1 cellular context compared by ENCODE assay signal in genomic region chr14:49585803-49586672, GRCh38.
A peak's percentile ranks its signal among the peaks of the same experiment; 100 is the strongest.
TF ChIP-seq lines count a peak whose summit lies in the region.

Gene RPS29, minus strand, starts transcription at chr14:49586380. Its CDS starts 34 bp downstream, at chr14:49586346.

TF ChIP-seq in HepG2, 621 proteins besides CTCF, POLR2A, EP300 and RAD21 (continued from another document and continues in another):
- TF ChIP-seq HBP1 (CRISPR knock-in tag; IDR thresholded peaks at IDR 0.05; ENCODE audit: low read depth) (no peak), GATAD1 (CRISPR knock-in tag; IDR thresholded peaks at IDR 0.05) (peak; percentile 82), GTF3A (CRISPR knock-in tag; conservative IDR thresholded peaks at IDR 0.05) (no peak), MED1 (CRISPR knock-in tag; IDR thresholded peaks at IDR 0.05) (peak; percentile 82), HOXA3 (CRISPR knock-in tag; IDR thresholded peaks at IDR 0.05) (peak; percentile 93), RNF2 (conservative IDR thresholded peaks at IDR 0.05; ENCODE audit: low read depth) (no peak; the same call in 1 of the 2 replicates), ISX (CRISPR knock-in tag; conservative IDR thresholded peaks at IDR 0.05) (no peak), NFKB2 (CRISPR knock-in tag; IDR thresholded peaks at IDR 0.05; ENCODE audit: borderline replicate concordance) (peak; percentile 88; the same call in 1 of the 2 replicates), ZNF660 (CRISPR knock-in tag; IDR thresholded peaks at IDR 0.05; ENCODE audit: borderline replicate concordance, low read depth) (no peak), ZFP91 (CRISPR knock-in tag; IDR thresholded peaks at IDR 0.05; ENCODE audit: borderline replicate concordance) (peak; percentile 79; the same call in 1 of the 2 replicates), ZNF772 (CRISPR knock-in tag; IDR thresholded peaks at IDR 0.05) (peak; percentile 83; the same call in 1 of the 2 replicates), NFRKB (IDR thresholded peaks at IDR 0.05) (no peak), PPARG (CRISPR knock-in tag; conservative IDR thresholded peaks at IDR 0.05) (no peak), AGO2 (optimal IDR thresholded peaks at IDR 0.05; ENCODE audit: low read depth, low read length) (no peak), PHF20 (CRISPR knock-in tag; IDR thresholded peaks at IDR 0.05) (peak; percentile 45), ZNF256 (CRISPR knock-in tag; conservative IDR thresholded peaks at IDR 0.05) (no peak), ZNF350 (CRISPR knock-in tag; IDR thresholded peaks at IDR 0.05; ENCODE audit: borderline replicate concordance, low read depth) (peak; percentile 76; the same call in 1 of the 2 replicates), HNF1A (IDR thresholded peaks at IDR 0.05; ENCODE audit: low read depth) (no peak), HNF1A (CRISPR knock-in tag; IDR thresholded peaks at IDR 0.05; ENCODE audit: borderline replicate concordance) (0 out of 2 replicates have a peak, but pooled peaks have one; percentile 36), RXRB (CRISPR knock-in tag; IDR thresholded peaks at IDR 0.05; ENCODE audit: borderline replicate concordance) (peak; percentile 10; the same call in 1 of the 2 replicates), KDM3A (CRISPR knock-in tag; IDR thresholded peaks at IDR 0.05; ENCODE audit: low read depth) (0 out of 2 replicates have a peak, but pooled peaks have one; percentile 65), ETS1 (CRISPR knock-in tag; IDR thresholded peaks at IDR 0.05) (no peak), MED13 (CRISPR knock-in tag; IDR thresholded peaks at IDR 0.05) (peak; percentile 77), CSRNP2 (CRISPR knock-in tag; conservative IDR thresholded peaks at IDR 0.05; ENCODE audit: low read depth) (no peak), ZNF550 (CRISPR knock-in tag; IDR thresholded peaks at IDR 0.05; ENCODE audit: borderline replicate concordance) (no peak), E2F5 (CRISPR knock-in tag; conservative IDR thresholded peaks at IDR 0.05) (no peak), GZF1 (CRISPR knock-in tag; IDR thresholded peaks at IDR 0.05) (no peak), ZNF326 (CRISPR knock-in tag; IDR thresholded peaks at IDR 0.05; ENCODE audit: borderline replicate concordance) (no peak), STAT6 (CRISPR knock-in tag; IDR thresholded peaks at IDR 0.05; ENCODE audit: borderline replicate concordance) (0 out of 2 replicates have a peak, but pooled peaks have one; percentile 32), ZSCAN25 (CRISPR knock-in tag; IDR thresholded peaks at IDR 0.05) (no peak), ZNF329 (CRISPR knock-in tag; IDR thresholded peaks at IDR 0.05; ENCODE audit: low read depth) (no peak; the same call in 1 of the 2 replicates), STAG1 (CRISPR knock-in tag; IDR thresholded peaks at IDR 0.05) (no peak), ZFP82 (CRISPR knock-in tag; IDR thresholded peaks at IDR 0.05; ENCODE audit: borderline replicate concordance) (peak; percentile 43; the same call in 1 of the 2 replicates), SRY (CRISPR knock-in tag; IDR thresholded peaks at IDR 0.05) (peak; percentile 75; the same call in 1 of the 2 replicates), CBX5 (CRISPR knock-in tag; IDR thresholded peaks at IDR 0.05; ENCODE audit: borderline replicate concordance) (no peak; the same call in 1 of the 2 replicates), CREBL2 (CRISPR knock-in tag; IDR thresholded peaks at IDR 0.05; ENCODE audit: borderline replicate concordance) (no peak), ZBTB1 (CRISPR knock-in tag; IDR thresholded peaks at IDR 0.05; ENCODE audit: borderline replicate concordance) (no peak), ADNP (CRISPR knock-in tag; IDR thresholded peaks at IDR 0.05) (no peak), HOXA5 (CRISPR knock-in tag; IDR thresholded peaks at IDR 0.05) (peak; percentile 51; the same call in 1 of the 2 replicates), ZFP37 (CRISPR knock-in tag; IDR thresholded peaks at IDR 0.05; ENCODE audit: borderline replicate concordance) (no peak), ZNF205 (CRISPR knock-in tag; IDR thresholded peaks at IDR 0.05) (peak; percentile 62), ZNF510 (CRISPR knock-in tag; IDR thresholded peaks at IDR 0.05; ENCODE audit: low read depth) (no peak), ZNF468 (CRISPR knock-in tag; IDR thresholded peaks at IDR 0.05) (no peak), ZHX2 (IDR thresholded peaks at IDR 0.05; ENCODE audit: low read depth) (peak; percentile 49), ZHX2 (CRISPR knock-in tag; IDR thresholded peaks at IDR 0.05; ENCODE audit: borderline replicate concordance) (peak; percentile 71)
